8 cellular contexts compared by ENCODE assay signal in the genomic region with DNA sequence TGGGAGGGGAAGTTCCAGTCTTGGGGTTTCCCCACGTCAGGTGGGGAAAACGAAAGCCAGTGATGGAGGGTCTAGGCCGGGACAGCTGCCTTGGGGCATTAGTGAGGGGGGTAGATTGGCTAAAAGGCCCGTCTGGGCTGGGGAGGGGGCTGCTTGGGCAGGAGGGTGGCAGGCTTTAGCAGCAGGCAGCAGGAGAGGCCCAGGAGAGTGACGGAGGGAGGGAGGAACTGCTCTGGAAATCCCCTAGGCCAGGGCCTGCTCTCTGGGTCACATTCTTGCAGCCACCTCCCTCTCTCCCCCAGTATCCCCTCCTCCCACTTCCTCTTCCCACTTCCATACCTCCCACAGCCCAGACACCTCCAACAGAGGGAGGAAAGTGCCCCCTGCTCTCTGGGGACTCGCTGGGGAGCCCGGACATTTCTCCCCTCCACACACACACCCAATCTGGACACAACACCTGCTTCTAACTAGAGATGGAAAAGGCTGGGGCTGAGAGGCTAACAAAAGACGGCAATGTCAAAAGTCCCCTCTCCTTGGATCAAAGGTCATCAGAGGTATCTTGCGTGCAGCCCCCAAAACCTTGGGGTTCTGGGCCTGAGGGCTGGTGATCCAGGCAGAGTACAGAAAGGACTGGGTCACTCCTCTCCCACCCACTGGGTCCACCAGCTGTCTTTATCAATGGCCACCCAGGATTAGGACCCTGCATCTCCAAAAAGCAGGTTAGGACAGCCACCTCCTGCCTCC. TPM values are rescaled to one million over a fixed set of nuclear protein-coding genes. Genes with fewer than 3 reads are reported as not detected.
DNase-seq lines count a peak whose midpoint lies in the region; ATAC-seq and TF ChIP-seq lines count a peak whose summit lies in the region.

No MANE protein-coding gene starts in this region.

- H2BK12ac ChIP-seq in H9 (ENCODE audit: insufficient read length, low read depth, low read length): no peak overlapping the region

- no peaks in the 10 kb centered on the region for H3K79me1 ChIP-seq in H9 (ENCODE audit: insufficient read depth, low read depth, low read length, poor library complexity, severe bottlenecking)

- no peak overlapping the region for H4K8ac ChIP-seq in H9 (replicated peaks; ENCODE audit: insufficient read length, low read depth, low read length)

- H2BK120ac ChIP-seq in H9 (ENCODE audit: low read depth, low read length, poor library complexity, severe bottlenecking): no peak overlapping the region

- H4K91ac ChIP-seq in H9 (ENCODE audit: insufficient read length, low read depth, low read length): no peak overlapping the region

- H3K23ac ChIP-seq in H9 (ENCODE audit: insufficient read length, low read depth, low read length): no peak overlapping the region

- H3K4me1 ChIP-seq in BE2C (no peaks in the 10 kb centered on the region), H9 (ENCODE audit: insufficient read depth, low read length) (peaks cover under 1% of the 10 kb centered on the region; the same call in 1 of the 2 replicates)

- no peak overlapping the region; the same call in 1 of the 2 replicates for H3K14ac ChIP-seq in H9 (ENCODE audit: insufficient read depth, low read length)

- H3K4me1 Mint-ChIP-seq in H9: peaks cover 28 to 33% of the 10 kb centered on the region in 2 experiments
- peaks cover 55% of the 10 kb centered on the region for H3K4me1 Mint-ChIP-seq in activated CD8-positive, alpha-beta T cell treated with anti-CD3 and anti-CD28 coated beads, Interleukin-2, amount 10 ng/mL, durations not matched to agents 7 days and 5 days (ENCODE audit: low read depth)
- peaks cover 41 to 76% of the 10 kb centered on the region in 2 donors for H3K4me1 Mint-ChIP-seq in stimulated activated naive B cell treated with anti-CD40 and anti-IgM and Interleukin-4, amounts not matched to agents 10 μg/mL and 1 μg/mL and 100 μg/mL, for 72 hours

- H3K9me3 Mint-ChIP-seq in H9: no peaks in the 10 kb centered on the region; a peak in 1 of 5 replicates
- H3K9me3 Mint-ChIP-seq in activated CD8-positive, alpha-beta T cell treated with anti-CD3 and anti-CD28 coated beads, Interleukin-2, amount 10 ng/mL, durations not matched to agents 7 days and 5 days (ENCODE audit: insufficient read depth): no peaks in the 10 kb centered on the region
- H3K9me3 Mint-ChIP-seq in stimulated activated naive B cell treated with anti-CD40 and anti-IgM and Interleukin-4, amounts not matched to agents 10 μg/mL and 1 μg/mL and 100 μg/mL, for 72 hours: no peaks in the 10 kb centered on the region

- H3K23me2 ChIP-seq in H9 (ENCODE audit: insufficient read length, low read depth, low read length, poor library complexity, severe bottlenecking): peaks cover 15% of the 10 kb centered on the region

- TF ChIP-seq CTCF in BE2C (IDR thresholded peaks at IDR 0.05; ENCODE audit: low read depth, low read length) (no peak), H9 (conservative IDR thresholded peaks at IDR 0.05) (no peak)

- peak overlapping the region; percentile 79 to 88 for H3K4me3 Mint-ChIP-seq in H9
- H3K4me3 Mint-ChIP-seq in activated CD8-positive, alpha-beta T cell treated with anti-CD3 and anti-CD28 coated beads, Interleukin-2, amount 10 ng/mL, durations not matched to agents 7 days and 5 days: peak overlapping the region; percentile 98
- peak overlapping the region; percentile 100 for H3K4me3 Mint-ChIP-seq in stimulated activated naive B cell treated with anti-CD40 and anti-IgM and Interleukin-4, amounts not matched to agents 10 μg/mL and 1 μg/mL and 100 μg/mL, for 72 hours

- H2AFZ ChIP-seq in H9 (ENCODE audit: low read length): no peak overlapping the region

- H3K4me2 ChIP-seq in H9 (ENCODE audit: insufficient read depth, insufficient read length, low read length): peak overlapping the region; percentile 84

- H3K27me3 ChIP-seq in BE2C: no peaks in the 10 kb centered on the region
- no peaks in the 10 kb centered on the region for H3K27me3 ChIP-seq in H9 (ENCODE audit: insufficient read depth, low read length)

- no peaks in the 10 kb centered on the region for H4K20me1 ChIP-seq in H9 (ENCODE audit: control insufficient read depth, insufficient read depth, insufficient read length)

- no peak overlapping the region for H3K9ac ChIP-seq in H9 (ENCODE audit: extremely low read depth, insufficient read length, low read length)

- no peak overlapping the region for H2AK5ac ChIP-seq in H9 (ENCODE audit: insufficient read length, low read length)

- H3K36me3 Mint-ChIP-seq in H9 (ENCODE audit: insufficient read depth in 1 of 3, low read depth in 3 of 3): peaks cover 0 to 13% (median 6%) of the 10 kb centered on the region in 3 experiments; a peak in 5 of 7 replicates
- peaks cover 37% of the 10 kb centered on the region for H3K36me3 Mint-ChIP-seq in activated CD8-positive, alpha-beta T cell treated with anti-CD3 and anti-CD28 coated beads, Interleukin-2, amount 10 ng/mL, durations not matched to agents 7 days and 5 days (ENCODE audit: low read depth)
- peaks cover 57 to 62% of the 10 kb centered on the region in 2 donors for H3K36me3 Mint-ChIP-seq in stimulated activated naive B cell treated with anti-CD40 and anti-IgM and Interleukin-4, amounts not matched to agents 10 μg/mL and 1 μg/mL and 100 μg/mL, for 72 hours

- H4K5ac ChIP-seq in H9 (ENCODE audit: insufficient read length, low read depth, low read length): no peak overlapping the region

- H3K79me2 ChIP-seq in H9 (ENCODE audit: insufficient read depth, low read length): no peaks in the 10 kb centered on the region

- peaks cover 5% of the 10 kb centered on the region for H3K27me3 Mint-ChIP-seq in H9 (ENCODE audit: low read depth)
- H3K27me3 Mint-ChIP-seq in activated CD8-positive, alpha-beta T cell treated with anti-CD3 and anti-CD28 coated beads, Interleukin-2, amount 10 ng/mL, durations not matched to agents 7 days and 5 days (ENCODE audit: low read depth): no peaks in the 10 kb centered on the region
- no peaks in the 10 kb centered on the region for H3K27me3 Mint-ChIP-seq in stimulated activated naive B cell treated with anti-CD40 and anti-IgM and Interleukin-4, amounts not matched to agents 10 μg/mL and 1 μg/mL and 100 μg/mL, for 72 hours

- H2BK20ac ChIP-seq in H9 (ENCODE audit: low read depth, low read length, poor library complexity, severe bottlenecking): no peak overlapping the region

- no peak overlapping the region for H3K27ac ChIP-seq in H9 (ENCODE audit: insufficient read length, low read depth, low read length)

- H3K9me3 ChIP-seq in BE2C (no peaks in the 10 kb centered on the region), H9 (ENCODE audit: control insufficient read depth, low read depth, low read length) (no peaks in the 10 kb centered on the region)

- POLR2A ChIA-PET in activated CD8-positive, alpha-beta T cell treated with anti-CD3 and anti-CD28 coated beads, Interleukin-2, amount 10 ng/mL, durations not matched to agents 7 days and 5 days (lab: Charles Lee): interaction anchor here (0.8 to 5.4 kb wide), 4 partner anchors 9 to 49 kb away, joined by 3 to 81 read pairs (median 4); a partner anchor contains a TSS

- CTCF ChIA-PET in activated CD8-positive, alpha-beta T cell treated with anti-CD3 and anti-CD28 coated beads, Interleukin-2, amount 10 ng/mL, durations not matched to agents 7 days and 5 days (lab: Charles Lee): interaction anchor here (1.0 to 7.4 kb wide), 11 partner anchors 9 to 91 kb away, joined by 3 to 137 read pairs (median 7); a partner anchor contains a TSS

- H3K56ac ChIP-seq in H9 (ENCODE audit: insufficient read length, low read depth, low read length): no peak overlapping the region

- H2BK5ac ChIP-seq in H9 (ENCODE audit: insufficient read length, low read length): no peak overlapping the region

- H3K27ac Mint-ChIP-seq in H9: peak overlapping the region in 1 of 3 experiments; percentile 91; a peak in 3 of 7 replicates
- peak overlapping the region; percentile 96 for H3K27ac Mint-ChIP-seq in activated CD8-positive, alpha-beta T cell treated with anti-CD3 and anti-CD28 coated beads, Interleukin-2, amount 10 ng/mL, durations not matched to agents 7 days and 5 days
- peak overlapping the region; percentile 100 for H3K27ac Mint-ChIP-seq in stimulated activated naive B cell treated with anti-CD40 and anti-IgM and Interleukin-4, amounts not matched to agents 10 μg/mL and 1 μg/mL and 100 μg/mL, for 72 hours

- H3K4me3 ChIP-seq in BE2C (ENCODE audit: low read depth, low read length): peak overlapping the region; percentile 86

- no peak overlapping the region for H3K4ac ChIP-seq in H9 (ENCODE audit: low read depth, low read length)

- peak; percentile 11 for ATAC-seq in activated CD8-positive, alpha-beta T cell treated with anti-CD3 and anti-CD28 coated beads, Interleukin-2, amount 10 ng/mL, durations not matched to agents 7 days and 5 days
- ATAC-seq in stimulated activated naive B cell treated with anti-CD40 and anti-IgM and Interleukin-4, amounts not matched to agents 10 μg/mL and 1 μg/mL and 100 μg/mL, for 72 hours (replicated peaks): peak; percentile 8 to 12
- ATAC-seq in HG02678 (IDR thresholded peaks at IDR 0.05; ENCODE audit: unreplicated experiment): no peak
- no peak for ATAC-seq in HG03521 (IDR thresholded peaks at IDR 0.05; ENCODE audit: unreplicated experiment)

- H3K36me3 ChIP-seq in BE2C: peaks cover 3% of the 10 kb centered on the region

- DNase-seq in BE2C (no peak), H9 (no peak), iPS-NIHi7 (ENCODE audit: extremely low spot score) (peak; percentile 46), HPDE6-E6E7 (ENCODE audit: extremely low spot score) (no peak)
- DNase-seq in activated CD8-positive, alpha-beta T cell treated with anti-CD3 and anti-CD28 coated beads, Interleukin-2, amount 10 ng/mL, durations not matched to agents 7 days and 5 days: no peak
- DNase-seq in stimulated activated naive B cell treated with anti-CD40 and anti-IgM and Interleukin-4, amounts not matched to agents 10 μg/mL and 1 μg/mL and 100 μg/mL, for 72 hours: peak; percentile 73

- no peak overlapping the region for H3K18ac ChIP-seq in H9 (ENCODE audit: insufficient read length, low read depth, low read length)

- no peak overlapping the region for H3T11ph ChIP-seq in H9 (ENCODE audit: low read length)

- no CpG with 5 or more reads among the region's 9 CpGs for WGBS in H9 (ENCODE audit: extremely low coverage, insufficient read length, low lambda C conversion rate)

- H2BK15ac ChIP-seq in H9 (ENCODE audit: low read depth, low read length): no peak overlapping the region

RNA-seq across cellular contexts. Expression of a gene that starts 1.8 kb away (rescaled TPM):
- 26.2 TPM for polyA plus RNA-seq in BE2C (2012; ENCODE audit: insufficient read depth, insufficient read length, low read depth)
- 9.7 and 12.1 TPM in 2 replicates for total RNA-seq in H9 (2021)
- total RNA-seq in activated CD8-positive, alpha-beta T cell treated with anti-CD3 and anti-CD28 coated beads, Interleukin-2, amount 10 ng/mL, durations not matched to agents 7 days and 5 days: 10 to 100 TPM; 14.1 to 16.9 TPM

RNA-seq across cellular contexts. Expression of a gene that starts 6.2 kb away (rescaled TPM):
- polyA plus RNA-seq in BE2C (2012; ENCODE audit: insufficient read depth, insufficient read length, low read depth): 111 TPM
- total RNA-seq in H9 (2021): 34.5 and 36.1 TPM in 2 replicates
- total RNA-seq in activated CD8-positive, alpha-beta T cell treated with anti-CD3 and anti-CD28 coated beads, Interleukin-2, amount 10 ng/mL, durations not matched to agents 7 days and 5 days: 10 to 100 TPM; 31.6 to 32.8 TPM

RNA-seq across cellular contexts. Expression of a gene that starts 6.7 kb away (rescaled TPM):
- polyA plus RNA-seq in BE2C (2012; ENCODE audit: insufficient read depth, insufficient read length, low read depth): 8.0 TPM
- 2.4 and 2.7 TPM in 2 replicates for total RNA-seq in H9 (2021)
- total RNA-seq in activated CD8-positive, alpha-beta T cell treated with anti-CD3 and anti-CD28 coated beads, Interleukin-2, amount 10 ng/mL, durations not matched to agents 7 days and 5 days: not detected

RNA-seq across cellular contexts. Expression of a gene that starts 16.6 kb away (rescaled TPM):
- 666 TPM for polyA plus RNA-seq in BE2C (2012; ENCODE audit: insufficient read depth, insufficient read length, low read depth)
- total RNA-seq in H9 (2021): 1,986 and 2,056 TPM in 2 replicates
- total RNA-seq in activated CD8-positive, alpha-beta T cell treated with anti-CD3 and anti-CD28 coated beads, Interleukin-2, amount 10 ng/mL, durations not matched to agents 7 days and 5 days: 100 to 1,000 TPM; 741 to 755 TPM

RNA-seq across cellular contexts. Expression of a gene that starts 40.1 kb away (rescaled TPM):
- 184 TPM for polyA plus RNA-seq in BE2C (2012; ENCODE audit: insufficient read depth, insufficient read length, low read depth)
- 118 and 124 TPM in 2 replicates for total RNA-seq in H9 (2021)
- total RNA-seq in activated CD8-positive, alpha-beta T cell treated with anti-CD3 and anti-CD28 coated beads, Interleukin-2, amount 10 ng/mL, durations not matched to agents 7 days and 5 days: 10 to 100 TPM; 49.2 to 53.4 TPM

Comparison
In these comparisons a context has a peak if more than half of its experiments do, and no peak if none do; other contexts are left out.
1. DNase-seq: peak in iPS-NIHi7 (single experiment) and stimulated activated naive B cell treated with anti-CD40 and anti-IgM and Interleukin-4, amounts not matched to agents 10 μg/mL and 1 μg/mL and 100 μg/mL, for 72 hours (single experiment); none in BE2C (single experiment), H9 (single experiment), activated CD8-positive, alpha-beta T cell treated with anti-CD3 and anti-CD28 coated beads, Interleukin-2, amount 10 ng/mL, durations not matched to agents 7 days and 5 days (single experiment) and HPDE6-E6E7 (single experiment).
2. ATAC-seq: peak in activated CD8-positive, alpha-beta T cell treated with anti-CD3 and anti-CD28 coated beads, Interleukin-2, amount 10 ng/mL, durations not matched to agents 7 days and 5 days (single experiment) and stimulated activated naive B cell treated with anti-CD40 and anti-IgM and Interleukin-4, amounts not matched to agents 10 μg/mL and 1 μg/mL and 100 μg/mL, for 72 hours (2 of 2); none in HG02678 (single experiment) and HG03521 (single experiment).
3. Peak in every context shown above with its lines, with median percentiles within 50 percentile points of each other: H3K4me3 Mint-ChIP-seq.